Comparison of ENCODE assay signal across 8 cellular contexts in the genomic region with DNA sequence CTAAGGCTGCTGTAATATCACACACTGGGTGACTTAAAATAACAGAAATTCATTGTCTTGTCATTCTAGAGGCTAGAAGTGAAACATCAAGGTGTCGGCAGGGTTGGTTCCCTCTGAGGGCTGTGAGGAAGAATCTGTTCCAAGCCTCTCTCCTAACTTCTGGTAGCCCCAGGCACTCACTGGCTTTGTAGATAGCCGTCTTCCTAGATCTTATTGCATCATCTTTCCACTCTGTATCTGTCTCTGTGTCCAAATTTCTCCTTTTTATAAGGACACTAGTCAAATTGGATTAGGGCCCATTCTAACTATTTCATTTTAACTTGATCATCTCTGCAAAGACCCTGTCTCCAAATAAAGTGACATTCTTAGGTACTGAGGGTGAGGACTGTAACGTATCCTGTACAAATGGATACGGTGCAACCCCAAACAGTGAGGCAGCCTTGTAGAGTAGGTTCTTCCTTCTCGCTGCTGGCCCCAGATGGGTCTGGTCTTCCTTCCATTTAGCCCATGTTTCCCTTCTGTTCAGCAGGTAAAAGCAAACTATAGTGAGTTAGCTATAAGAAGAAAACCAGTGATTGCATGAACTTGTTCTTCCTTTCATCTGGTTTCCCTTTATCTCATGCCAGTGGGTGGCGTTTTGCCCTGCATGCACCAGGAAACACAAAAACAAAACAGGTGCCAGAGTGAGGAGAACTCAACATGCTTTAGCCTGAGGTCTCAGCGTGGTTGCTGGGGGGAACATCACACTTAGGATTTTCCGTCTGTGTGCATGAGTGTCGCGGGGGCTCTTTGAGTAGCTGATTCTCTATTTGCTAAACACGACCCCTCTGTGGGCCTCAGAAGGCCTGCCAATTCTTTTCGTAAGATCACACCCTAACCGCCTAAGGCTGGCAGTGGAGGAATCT. TPM values are rescaled to one million over a fixed set of nuclear protein-coding genes. Genes with fewer than 3 reads are reported as not detected.
DNase-seq lines count a peak whose midpoint lies in the region; ATAC-seq and TF ChIP-seq lines count a peak whose summit lies in the region.

No MANE protein-coding gene starts in this region.

- CTCF ChIA-PET in naive thymus-derived CD4-positive, alpha-beta T cell (lab: Charles Lee): interaction anchor here (0.6 to 3.1 kb wide), 11 partner anchors 12 to 156 kb away, joined by 3 to 21 read pairs (median 4); a partner anchor contains a TSS

- intact Hi-C loops in naive thymus-derived CD4-positive, alpha-beta T cell (cut with micrococcal nuclease): loop anchor here (1.0 to 2.0 kb wide), 10 partner anchors 9 to 61 kb away; a partner anchor contains a TSS

- POLR2A ChIA-PET in naive thymus-derived CD4-positive, alpha-beta T cell (lab: Charles Lee): interaction anchor here (0.8 to 13.4 kb wide), 8 partner anchors 9 to 59 kb away, joined by 3 to 313 read pairs (median 6); a partner anchor contains a TSS

- H3K36me3 Mint-ChIP-seq in naive thymus-derived CD4-positive, alpha-beta T cell: peaks cover 0 to 33% (median 18%) of the 10 kb centered on the region in 5 donors

- no peak for TF ChIP-seq POLR2A in upper lobe of left lung (IDR thresholded peaks at IDR 0.05)

- peak overlapping the region; percentile 90 to 99 (median 96) for H3K27ac Mint-ChIP-seq in naive thymus-derived CD4-positive, alpha-beta T cell

- H3K27me3 ChIP-seq in OCI-LY3 (ENCODE audit: low read depth, low read length) (peaks cover 6% of the 10 kb centered on the region; the same call in 1 of the 2 replicates), upper lobe of left lung (no peaks in the 10 kb centered on the region)
- H3K27me3 ChIP-seq in naive thymus-derived CD4-positive, alpha-beta T cell (ENCODE audit: control insufficient read depth in 2 of 2, insufficient read depth in 2 of 2, low read length in 2 of 2): no peaks in the 10 kb centered on the region

- H3K4me3 ChIP-seq in OCI-LY3 (ENCODE audit: low read length) (no peak overlapping the region), upper lobe of left lung (no peak overlapping the region)
- H3K4me3 ChIP-seq in naive thymus-derived CD4-positive, alpha-beta T cell (ENCODE audit: low read length): peak overlapping the region; percentile 48

- no peaks in the 10 kb centered on the region for H3K79me2 ChIP-seq in OCI-LY3 (ENCODE audit: low read length)

- H3K27ac ChIP-seq in OCI-LY3 (ENCODE audit: low read length) (no peak overlapping the region), upper lobe of left lung (peak overlapping the region in 1 of 4 donors; percentile 26)
- H3K27ac ChIP-seq in naive thymus-derived CD4-positive, alpha-beta T cell (ENCODE audit: low read depth, low read length): peak overlapping the region; percentile 84

- no peaks in the 10 kb centered on the region for H4K20me1 ChIP-seq in OCI-LY3 (ENCODE audit: insufficient read depth, low read length)

- H3K9me3 ChIP-seq in OCI-LY3 (ENCODE audit: insufficient read depth, low read length) (no peaks in the 10 kb centered on the region; the same call in 1 of the 2 replicates), upper lobe of left lung (no peaks in the 10 kb centered on the region)
- no peaks in the 10 kb centered on the region for H3K9me3 ChIP-seq in naive thymus-derived CD4-positive, alpha-beta T cell (ENCODE audit: control insufficient read depth in 2 of 3, low read length in 3 of 3)

- peak; percentile 86 for ATAC-seq in naive thymus-derived CD4-positive, alpha-beta T cell
- ATAC-seq in GM19397 (IDR thresholded peaks at IDR 0.05; ENCODE audit: unreplicated experiment) (no peak), GM21526 (IDR thresholded peaks at IDR 0.05; ENCODE audit: low FRiP score, unreplicated experiment) (no peak), upper lobe of left lung (ENCODE audit: low FRiP score in 2 of 2) (no peak)

- H3K4me3 Mint-ChIP-seq in naive thymus-derived CD4-positive, alpha-beta T cell: peak overlapping the region; percentile 67 to 88 (median 80)

- TF ChIP-seq CTCF in GM10266 (IDR thresholded peaks at IDR 0.05; ENCODE audit: control insufficient read depth, insufficient read depth, low read depth, missing control alignments) (peak; percentile 40), OCI-LY3 (IDR thresholded peaks at IDR 0.05; ENCODE audit: low read depth, low read length) (peak; percentile 21; the same call in 1 of the 2 replicates), upper lobe of left lung (IDR thresholded peaks at IDR 0.05) (peak in 1 of 6 experiments; percentile 12)

- DNase-seq in GM10266 (ENCODE audit: extremely low spot score) (no peak), upper lobe of left lung (no peak), COLO829 (ENCODE audit: low spot score) (no peak)
- DNase-seq in activated effector memory CD4-positive, alpha-beta T cell treated with Interleukin-2 at 50 U/mL for 16 hours: peak; percentile 20
- DNase-seq in naive thymus-derived CD4-positive, alpha-beta T cell: peak; percentile 8 to 85 (median 78)

- no peaks in the 10 kb centered on the region for H3K36me3 ChIP-seq in OCI-LY3 (replicated peaks; ENCODE audit: low read depth, low read length)
- H3K36me3 ChIP-seq in naive thymus-derived CD4-positive, alpha-beta T cell (ENCODE audit: control insufficient read depth in 2 of 3, insufficient read depth in 3 of 3, low read length in 3 of 3): peaks cover 0 to 5% (median 0%) of the 10 kb centered on the region in 3 experiments
- H3K36me3 ChIP-seq in upper lobe of left lung: no peaks in the 10 kb centered on the region

- no peak for TF ChIP-seq EP300 in upper lobe of left lung (IDR thresholded peaks at IDR 0.05)

- no peaks in the 10 kb centered on the region for H3K27me3 Mint-ChIP-seq in naive thymus-derived CD4-positive, alpha-beta T cell

- peaks cover 26% of the 10 kb centered on the region for H3K4me1 ChIP-seq in OCI-LY3 (ENCODE audit: low read length)
- H3K4me1 ChIP-seq in naive thymus-derived CD4-positive, alpha-beta T cell (ENCODE audit: control insufficient read depth in 2 of 2, insufficient read depth in 2 of 2, low read length in 2 of 2): peaks cover 47 to 93% of the 10 kb centered on the region in 2 donors
- H3K4me1 ChIP-seq in upper lobe of left lung: peaks cover 16 to 40% (median 22%) of the 10 kb centered on the region in 4 donors

- H3K4me1 Mint-ChIP-seq in naive thymus-derived CD4-positive, alpha-beta T cell: peaks cover 68 to 100% (median 90%) of the 10 kb centered on the region in 7 donors

- no peak overlapping the region for H3K4me2 ChIP-seq in OCI-LY3 (ENCODE audit: low read length)

- 49 to 54% methylated on average over 13 of the region's 13 CpGs for WGBS in upper lobe of left lung, 2 donors

- H2AFZ ChIP-seq in OCI-LY3 (ENCODE audit: low read depth, low read length): no peak overlapping the region

- peaks cover 0 to 3% (median 0%) of the 10 kb centered on the region in 11 donors for H3K9me3 Mint-ChIP-seq in naive thymus-derived CD4-positive, alpha-beta T cell

- no peak overlapping the region for H3K9ac ChIP-seq in OCI-LY3 (ENCODE audit: low read length)

RNA-seq across cellular contexts. Expression of a gene that starts 19.5 kb away (rescaled TPM):
- 10 to 100 TPM; 10.1 to 35.5 (median 14.0) TPM for total RNA-seq in naive thymus-derived CD4-positive, alpha-beta T cell
- 10 to 100 TPM; 11.6 to 17.9 TPM for polyA plus RNA-seq in naive thymus-derived CD4-positive, alpha-beta T cell
- total RNA-seq in upper lobe of left lung: 1 to 10 TPM; 3.1 to 8.6 (median 6.2) TPM

Comparison
In these comparisons a context has a peak if more than half of its experiments do, and no peak if none do; other contexts are left out.
1. DNase-seq: peak in activated effector memory CD4-positive, alpha-beta T cell treated with Interleukin-2 at 50 U/mL for 16 hours (single experiment) and naive thymus-derived CD4-positive, alpha-beta T cell (9 of 9); none in GM10266 (single experiment), upper lobe of left lung (0 of 2) and COLO829 (single experiment).